23 cellular contexts compared by ENCODE assay signal in genomic region chr21:15842565-15842880, GRCh38.
"Had no signal": no experiment of that assay in that cellular context is flagged by ENCODE, and none has a peak within 500 bp of the region (broad histone marks: within the 10 kb centered on the region; RNA-seq: fewer than 3 reads in every experiment).

No MANE protein-coding gene starts in this region.

- H3K27ac ChIP-seq: coronary artery, esophagus muscularis mucosa, left ventricle myocardium inferior, ovary, right lobe of liver, skin epidermis, stomach, tibial artery had no signal

- ATAC-seq: activated CD8-positive, alpha-beta T cell treated with anti-CD3 and anti-CD28 coated beads for 36 hours; activated T-cell treated with anti-CD3 and anti-CD28 coated beads, Interleukin-2, amount 50 U/mL, for 4 hours; activated T-helper 17 cell treated with anti-CD3 and anti-CD28 coated beads, Interleukin-2, amount 50 U/mL, for 72 hours; effector memory CD8-positive, alpha-beta T cell; right lobe of liver; stimulated activated naive B cell treated with anti-CD40 and anti-IgM and Interleukin-4, amounts not matched to agents 10 μg/mL and 1 μg/mL and 100 μg/mL, for 72 hours had no signal

- H3K4me1 Mint-ChIP-seq: activated B cell treated with CpG ODN at 0.5 μM for 24 hours; activated T-helper 17 cell treated with anti-CD3 and anti-CD28 coated beads, Interleukin-2, amount 50 U/mL, for 72 hours; stimulated activated naive B cell treated with anti-CD40 and anti-IgM and Interleukin-4, amounts not matched to agents 10 μg/mL and 1 μg/mL and 100 μg/mL, for 72 hours had no signal

- H3K9me3 Mint-ChIP-seq: activated B cell treated with CpG ODN at 0.5 μM for 24 hours; activated CD8-positive, alpha-beta T cell treated with anti-CD3 and anti-CD28 coated beads for 36 hours; activated T-cell treated with anti-CD3 and anti-CD28 coated beads, Interleukin-2, amount 50 U/mL, for 4 hours; activated T-helper 17 cell treated with anti-CD3 and anti-CD28 coated beads, Interleukin-2, amount 50 U/mL, for 72 hours; effector memory CD8-positive, alpha-beta T cell; naive B cell; stimulated activated naive B cell treated with anti-CD40 and anti-IgM and Interleukin-4, amounts not matched to agents 10 μg/mL and 1 μg/mL and 100 μg/mL, for 72 hours; T-helper 2 cell treated with Interferon-gamma antibody and Interleukin-4, amounts not matched to agents 5 μg/mL and 100 μg/mL, for 36 hours had no signal

- H3K4me3 Mint-ChIP-seq: activated B cell treated with CpG ODN at 0.5 μM for 24 hours; activated CD8-positive, alpha-beta T cell treated with anti-CD3 and anti-CD28 coated beads for 36 hours; activated T-cell treated with anti-CD3 and anti-CD28 coated beads, Interleukin-2, amount 50 U/mL, for 4 hours; activated T-helper 17 cell treated with anti-CD3 and anti-CD28 coated beads, Interleukin-2, amount 50 U/mL, for 72 hours; effector memory CD8-positive, alpha-beta T cell; naive B cell; stimulated activated naive B cell treated with anti-CD40 and anti-IgM and Interleukin-4, amounts not matched to agents 10 μg/mL and 1 μg/mL and 100 μg/mL, for 72 hours; T-helper 2 cell treated with Interferon-gamma antibody and Interleukin-4, amounts not matched to agents 5 μg/mL and 100 μg/mL, for 36 hours had no signal

- DNase-seq: activated B cell treated with CpG ODN at 0.5 μM for 24 hours; activated CD4-positive, alpha-beta T cell treated with anti-CD3 and anti-CD28 coated beads, Interleukin-2, amount 50 U/mL, for 1 hour; activated CD8-positive, alpha-beta T cell treated with anti-CD3 and anti-CD28 coated beads for 36 hours; activated gamma-delta T cell treated with Interleukin-2 at 50 U/mL for 16 hours; activated naive CD4-positive, alpha-beta T cell treated with anti-CD3 and anti-CD28 coated beads, Interleukin-2, amount 50 U/mL, for 16 hours; activated T-cell treated with anti-CD3 and anti-CD28 coated beads, Interleukin-2, amount 50 U/mL, for 4 hours; effector memory CD8-positive, alpha-beta T cell; left ventricle myocardium inferior; naive B cell; ovary; right lobe of liver; stimulated activated CD4-positive, alpha-beta T cell treated with anti-CD3 and anti-CD28 coated beads, Interleukin-12 subunit alpha, Interleukin-12 subunit beta, amount 100 ng/mL, for 4 hours; stimulated activated naive B cell treated with anti-CD40 and anti-IgM and Interleukin-4, amounts not matched to agents 10 μg/mL and 1 μg/mL and 100 μg/mL, for 72 hours; stomach; T-helper 1 cell; tibial artery had no signal

- H3K4me1 ChIP-seq: right lobe of liver had no signal

- H3K27me3 Mint-ChIP-seq: activated B cell treated with CpG ODN at 0.5 μM for 24 hours; activated CD8-positive, alpha-beta T cell treated with anti-CD3 and anti-CD28 coated beads for 36 hours; activated T-helper 17 cell treated with anti-CD3 and anti-CD28 coated beads, Interleukin-2, amount 50 U/mL, for 72 hours; effector memory CD8-positive, alpha-beta T cell; naive B cell; progenitor cell of endocrine pancreas; stimulated activated naive B cell treated with anti-CD40 and anti-IgM and Interleukin-4, amounts not matched to agents 10 μg/mL and 1 μg/mL and 100 μg/mL, for 72 hours had no signal

- H3K36me3 ChIP-seq: ovary had no signal

- H3K27ac Mint-ChIP-seq: activated B cell treated with CpG ODN at 0.5 μM for 24 hours; activated CD8-positive, alpha-beta T cell treated with anti-CD3 and anti-CD28 coated beads for 36 hours; activated T-helper 17 cell treated with anti-CD3 and anti-CD28 coated beads, Interleukin-2, amount 50 U/mL, for 72 hours; effector memory CD8-positive, alpha-beta T cell; naive B cell; progenitor cell of endocrine pancreas; stimulated activated naive B cell treated with anti-CD40 and anti-IgM and Interleukin-4, amounts not matched to agents 10 μg/mL and 1 μg/mL and 100 μg/mL, for 72 hours; T-helper 2 cell treated with Interferon-gamma antibody and Interleukin-4, amounts not matched to agents 5 μg/mL and 100 μg/mL, for 36 hours had no signal

- H3K9me3 ChIP-seq: esophagus muscularis mucosa, left ventricle myocardium inferior, ovary, right lobe of liver, stomach, tibial artery had no signal

- H3K4me3 ChIP-seq: coronary artery, esophagus muscularis mucosa, left ventricle myocardium inferior, lung, ovary, right lobe of liver, skin epidermis, stomach, tibial artery had no signal

- H3K27me3 ChIP-seq: esophagus muscularis mucosa, ovary, right lobe of liver, stomach, tibial artery had no signal
